ENCODE assay signal across 8 cellular contexts in the genomic region with DNA sequence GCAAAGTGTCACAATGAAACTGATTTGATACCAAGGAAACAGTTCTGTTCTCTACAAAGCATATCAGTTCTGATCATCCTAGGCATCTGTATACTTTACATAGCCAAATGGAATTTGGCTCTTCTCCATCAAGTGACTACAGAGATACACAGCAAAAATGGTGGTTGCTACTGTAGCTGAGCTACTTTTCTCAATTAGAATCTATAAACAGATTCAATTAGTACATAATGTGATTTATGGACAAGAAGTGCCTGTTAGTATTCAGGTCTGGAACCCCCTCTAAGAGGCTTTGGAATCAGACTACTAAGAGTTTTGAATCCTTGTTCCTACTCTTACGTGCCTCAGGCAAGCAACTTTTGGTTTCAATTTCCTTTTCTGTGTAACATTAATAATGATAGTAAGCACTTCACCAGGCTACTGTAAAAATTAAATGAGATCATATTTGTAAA. TPM values are rescaled to one million over a fixed set of nuclear protein-coding genes. Genes with fewer than 3 reads are reported as not detected.
A peak's percentile ranks its signal among the peaks of the same experiment; 100 is the strongest.
DNase-seq lines count a peak whose midpoint lies in the region; ATAC-seq and TF ChIP-seq lines count a peak whose summit lies in the region.

No MANE protein-coding gene starts in this region.

- no peak overlapping the region for H3K4me3 ChIP-seq in choroid plexus epithelial cell (ENCODE audit: low read depth, low read length)
- peak overlapping the region; percentile 50 for H3K4me3 ChIP-seq in psoas muscle

- H3K4me3 Mint-ChIP-seq in CD14-positive monocyte, result peak overlapping the region; percentile 34 to 65

- peak; percentile 61 for ATAC-seq in GM19463 (IDR thresholded peaks at IDR 0.05; ENCODE audit: unreplicated experiment)
- peak; percentile 54 for ATAC-seq in HG03521 (IDR thresholded peaks at IDR 0.05; ENCODE audit: unreplicated experiment)
- no peak for ATAC-seq in psoas muscle

- H3K36me3 Mint-ChIP-seq in CD14-positive monocyte, result peaks cover 23 to 26% of the 10 kb centered on the region in 2 donors

- peak overlapping the region; percentile 24 to 84 (median 43) for H3K27ac Mint-ChIP-seq in CD14-positive monocyte

- 36 to 52% (median 45%) methylated on average over 1 of the region's 1 CpG for WGBS in psoas muscle, 3 donors

- DNase-seq in CD14-positive monocyte (ENCODE audit: low spot score), result no peak
- peak; percentile 59 for DNase-seq in choroid plexus epithelial cell (ENCODE audit: low read depth)
- DNase-seq in psoas muscle, result no peak
- no peak for DNase-seq in activated CD4-positive, alpha-beta T cell treated with anti-CD3 and anti-CD28 coated beads, Interleukin-2, amount 50 U/mL, for 4 hours
- no peak for DNase-seq in NCI-H510A treated with DMSO at 0.1 percent for 48 hours (lab: John Stamatoyannopoulos, UW)
- no peak for DNase-seq in NK-92 (lab: John Stamatoyannopoulos, UW; ENCODE audit: unreplicated experiment)

- H3K36me3 ChIP-seq in psoas muscle (ENCODE audit: insufficient read depth in 1 of 2, low read depth in 1 of 2), result peaks cover 0 to 26% of the 10 kb centered on the region in 2 donors

- no peaks in the 10 kb centered on the region for H3K9me3 Mint-ChIP-seq in CD14-positive monocyte

- intact Hi-C loops in CD14-positive monocyte (cut with micrococcal nuclease) (no loop called here), psoas muscle (cut with DNase I) (no loop called here)

- H3K4me1 ChIP-seq in psoas muscle, result peaks cover 3% of the 10 kb centered on the region

- no peaks in the 10 kb centered on the region for H3K27me3 Mint-ChIP-seq in CD14-positive monocyte (ENCODE audit: low read depth in 3 of 3)

- peaks cover 43% of the 10 kb centered on the region for H3K4me1 Mint-ChIP-seq in CD14-positive monocyte

- TF ChIP-seq CTCF in CD14-positive monocyte (IDR thresholded peaks at IDR 0.05), result no peak
- no peak for TF ChIP-seq CTCF in choroid plexus epithelial cell (conservative IDR thresholded peaks at IDR 0.05; ENCODE audit: low read depth, low read length)
- no peak for TF ChIP-seq CTCF in psoas muscle (IDR thresholded peaks at IDR 0.05)

- peak overlapping the region; percentile 19 for H3K27ac ChIP-seq in psoas muscle

- H3K27me3 ChIP-seq in psoas muscle (ENCODE audit: insufficient read depth in 3 of 3, low read length in 2 of 3), result no peaks in the 10 kb centered on the region

- no peaks in the 10 kb centered on the region for H3K9me3 ChIP-seq in psoas muscle

RNA-seq across cellular contexts. Expression of a gene that starts 25.5 kb away (rescaled TPM):
- polyA plus RNA-seq in CD14-positive monocyte (10 to 100 TPM; 18.9 to 22.3 TPM), psoas muscle (1 to 10 TPM; 1.9 to 3.4 (median 2.5) TPM)
- total RNA-seq in psoas muscle, result 1 to 10 TPM; 4.6 to 8.8 (median 5.8) TPM

Comparison
In these comparisons a context has a peak if more than half of its experiments do, and no peak if none do; other contexts are left out.
1. ATAC-seq: peak in GM19463 (single experiment) and HG03521 (single experiment); none in psoas muscle (0 of 4).
2. RNA of a gene that starts 25.5 kb away (polyA plus RNA-seq): 18.9 to 22.3 TPM in CD14-positive monocyte; 1.9 to 3.4 TPM in psoas muscle; every median in the first group is over 4 times any median in the second.